ENCODE assay signal across 32 cellular contexts in the genomic region with DNA sequence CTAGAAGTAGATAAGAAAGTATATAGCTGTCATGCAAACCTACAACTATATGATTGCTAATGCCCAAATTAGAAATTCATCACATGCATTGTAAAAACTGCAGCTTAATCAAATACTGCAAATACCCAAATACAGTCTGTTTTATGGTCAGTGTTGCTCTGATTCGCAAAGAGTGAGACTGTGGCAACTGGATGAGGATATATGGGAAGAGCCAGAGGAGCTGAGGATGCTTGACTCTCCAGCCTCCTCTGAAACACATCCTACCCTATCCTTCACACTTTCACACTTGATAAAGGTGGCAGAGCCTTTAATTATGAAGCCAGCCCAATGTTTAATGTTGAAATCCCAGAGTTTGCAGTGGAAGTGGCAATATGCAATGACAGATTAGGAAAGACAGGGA. TPM values are rescaled to one million over a fixed set of nuclear protein-coding genes. Genes with fewer than 3 reads are reported as not detected.
"Had no signal": no experiment of that assay in that cellular context is flagged by ENCODE, and none has a peak within 500 bp of the region (broad histone marks: within the 10 kb centered on the region; RNA-seq: fewer than 3 reads in every experiment).

No MANE protein-coding gene starts in this region.

- H3K36me3 ChIP-seq: stomach, suprapubic skin, thoracic aorta, thyroid gland, tibial artery, tibial nerve, transverse colon, upper lobe of left lung, upper lobe of right lung, uterus, vagina had no signal

- H3K27ac ChIP-seq: stomach, suprapubic skin, thoracic aorta, thyroid gland, tibial artery, tibial nerve, transverse colon, upper lobe of left lung, upper lobe of right lung, uterus, vagina had no signal

- FAIRE-seq: urothelium cell line had no signal

- H3K4me1 Mint-ChIP-seq: stimulated activated effector memory CD8-positive, alpha-beta T cell treated with anti-CD3 and anti-CD28 coated beads, Interleukin-12 subunit alpha, Interleukin-12 subunit beta, amount 100 ng/mL, for 72 hours; stimulated activated memory B cell treated with anti-CD40 and anti-IgM and Interleukin-4, amounts not matched to agents 10 μg/mL and 1 μg/mL and 100 μg/mL, for 72 hours; stimulated activated naive B cell treated with anti-CD40 and anti-IgM and Interleukin-4, amounts not matched to agents 10 μg/mL and 1 μg/mL and 100 μg/mL, for 72 hours; stimulated activated naive CD8-positive, alpha-beta T cell treated with anti-CD3 and anti-CD28 coated beads, Interleukin-15, amount 100 ng/mL, for 72 hours had no signal

- H3K9me3 Mint-ChIP-seq: type B pancreatic cell had no signal

- H3K27ac Mint-ChIP-seq: stimulated activated effector memory CD8-positive, alpha-beta T cell treated with anti-CD3 and anti-CD28 coated beads, Interleukin-12 subunit alpha, Interleukin-12 subunit beta, amount 100 ng/mL, for 72 hours; stimulated activated memory B cell treated with anti-CD40 and anti-IgM and Interleukin-4, amounts not matched to agents 10 μg/mL and 1 μg/mL and 100 μg/mL, for 72 hours; stimulated activated naive B cell treated with anti-CD40 and anti-IgM and Interleukin-4, amounts not matched to agents 10 μg/mL and 1 μg/mL and 100 μg/mL, for 72 hours; stimulated activated naive CD8-positive, alpha-beta T cell treated with anti-CD3 and anti-CD28 coated beads, Interleukin-15, amount 100 ng/mL, for 72 hours; stimulated activated naive CD8-positive, alpha-beta T cell treated with anti-CD3 and anti-CD28 coated beads, Interleukin-15, Interleukin-2, amounts not matched to agents 100 ng/mL and 50 ng/mL, for 24 hours; type B pancreatic cell had no signal

- H3K9me3 ChIP-seq: thyroid gland, uterus, vagina had no signal

- DNase-seq: stimulated activated CD4-positive, alpha-beta T cell treated with anti-CD3 and anti-CD28 coated beads, Interleukin-2, amount 100 ng/mL, for 48 hours; stimulated activated CD4-positive, alpha-beta T cell treated with anti-CD3 and anti-CD28 coated beads, Interleukin-4, amount 100 ng/mL, for 1 hour; stimulated activated CD4-positive, alpha-beta T cell treated with anti-CD3 and anti-CD28 coated beads, Interleukin-4, amount 100 ng/mL, for 24 hours; stimulated activated CD4-positive, alpha-beta T cell treated with anti-CD3 and anti-CD28 coated beads, Interleukin-4, amount 100 ng/mL, for 4 hours; stimulated activated CD8-positive, alpha-beta memory T cell treated with anti-CD3 and anti-CD28 coated beads, Interleukin-4, amount 100 ng/mL, for 48 hours; stimulated activated naive B cell treated with anti-CD40 and anti-IgM and Interleukin-4, amounts not matched to agents 10 μg/mL and 1 μg/mL and 100 μg/mL, for 72 hours; stimulated activated naive CD4-positive, alpha-beta T cell; stimulated activated naive CD4-positive, alpha-beta T cell treated with Interleukin-2 at 50 U/mL for 16 hours; stimulated activated naive CD8-positive, alpha-beta T cell treated with anti-CD3 and anti-CD28 coated beads, Interleukin-15, amount 100 ng/mL, for 72 hours; stimulated activated naive CD8-positive, alpha-beta T cell treated with anti-CD3 and anti-CD28 coated beads, Interleukin-15, Interleukin-2, amounts not matched to agents 100 U/mL and 50 U/mL, for 24 hours; stomach; substantia nigra; thyroid gland; tibial artery; transverse colon; trophoblast cell; upper lobe of right lung; uterus had no signal

- H3K4me1 ChIP-seq: stomach, suprapubic skin, thyroid gland, tibial artery, tibial nerve, transverse colon, upper lobe of left lung, upper lobe of right lung, uterus, vagina had no signal

- H3K4me3 Mint-ChIP-seq: stimulated activated effector memory CD8-positive, alpha-beta T cell treated with anti-CD3 and anti-CD28 coated beads, Interleukin-12 subunit alpha, Interleukin-12 subunit beta, amount 100 ng/mL, for 72 hours; stimulated activated memory B cell treated with anti-CD40 and anti-IgM and Interleukin-4, amounts not matched to agents 10 μg/mL and 1 μg/mL and 100 μg/mL, for 72 hours; stimulated activated naive B cell treated with anti-CD40 and anti-IgM and Interleukin-4, amounts not matched to agents 10 μg/mL and 1 μg/mL and 100 μg/mL, for 72 hours; stimulated activated naive CD8-positive, alpha-beta T cell treated with anti-CD3 and anti-CD28 coated beads, Interleukin-15, amount 100 ng/mL, for 72 hours; stimulated activated naive CD8-positive, alpha-beta T cell treated with anti-CD3 and anti-CD28 coated beads, Interleukin-15, Interleukin-2, amounts not matched to agents 100 ng/mL and 50 ng/mL, for 24 hours; type B pancreatic cell had no signal

- ATAC-seq: stimulated activated effector memory CD8-positive, alpha-beta T cell treated with anti-CD3 and anti-CD28 coated beads, Interleukin-12 subunit alpha, Interleukin-12 subunit beta, amount 100 ng/mL, for 72 hours; stimulated activated memory B cell treated with anti-CD40 and anti-IgM and Interleukin-4, amounts not matched to agents 10 μg/mL and 1 μg/mL and 100 μg/mL, for 72 hours; stimulated activated naive B cell treated with anti-CD40 and anti-IgM and Interleukin-4, amounts not matched to agents 10 μg/mL and 1 μg/mL and 100 μg/mL, for 72 hours; stimulated activated naive CD8-positive, alpha-beta T cell treated with anti-CD3 and anti-CD28 coated beads, Interleukin-15, amount 100 ng/mL, for 72 hours; stimulated activated naive CD8-positive, alpha-beta T cell treated with anti-CD3 and anti-CD28 coated beads, Interleukin-15, Interleukin-2, amounts not matched to agents 100 U/mL and 50 U/mL, for 24 hours; upper lobe of right lung had no signal

- H3K36me3 Mint-ChIP-seq: stimulated activated effector memory CD8-positive, alpha-beta T cell treated with anti-CD3 and anti-CD28 coated beads, Interleukin-12 subunit alpha, Interleukin-12 subunit beta, amount 100 ng/mL, for 72 hours; type B pancreatic cell had no signal

- H3K27me3 ChIP-seq: thyroid gland, tibial artery, tibial nerve, transverse colon, upper lobe of left lung, upper lobe of right lung, uterus, vagina had no signal

- H3K4me3 ChIP-seq: stomach, suprapubic skin, thoracic aorta, thyroid gland, tibial artery, tibial nerve, transverse colon, upper lobe of left lung, upper lobe of right lung, uterus, vagina had no signal

RNA-seq across cellular contexts. Expression of gene OR2AT4, which starts 21.9 kb away (rescaled TPM):
- total RNA-seq: stomach, subcutaneous adipose tissue, suprapubic skin, temporal lobe, thoracic aorta, thyroid gland, transverse colon, upper lobe of left lung, upper lobe of right lung, ureter, uterus, vagina had no signal
- polyA plus RNA-seq: stomach, urinary bladder had no signal
